Comparison of ENCODE assay signal across 10 cellular contexts in genomic region chr2:237591379-237591881, GRCh38. TPM values are rescaled to one million over a fixed set of nuclear protein-coding genes. Genes with fewer than 3 reads are reported as not detected.
DNase-seq lines count a peak whose midpoint lies in the region; ATAC-seq lines count a peak whose summit lies in the region.
"Had no signal": no experiment of that assay in that cellular context is flagged by ENCODE, and none has a peak within 500 bp of the region (broad histone marks: within the 10 kb centered on the region; RNA-seq: fewer than 3 reads in every experiment).

No MANE protein-coding gene starts in this region.

- H3K27me3 Mint-ChIP-seq in activated CD4-positive, alpha-beta memory T cell treated with anti-CD3 and anti-CD28 coated beads for 36 hours: no peaks in the 10 kb centered on the region

- H3K27ac Mint-ChIP-seq in activated CD4-positive, alpha-beta memory T cell treated with anti-CD3 and anti-CD28 coated beads for 36 hours: no peak overlapping the region

- intact Hi-C loops in activated CD4-positive, alpha-beta memory T cell treated with anti-CD3 and anti-CD28 coated beads for 36 hours (cut with micrococcal nuclease): no loop called here
- intact Hi-C loops in left colon (cut with DNase I, micrococcal nuclease): loop anchor here in 1 of 2 donors (10.0 kb wide), 1 partner anchor 153 kb away; no protein-coding TSS in a partner anchor

- peak; percentile 29 for DNase-seq in stimulated activated CD4-positive, alpha-beta T cell treated with anti-CD3 and anti-CD28 coated beads, Interleukin-15, amount 100 ng/mL, for 24 hours
- no peak for DNase-seq in stimulated activated CD4-positive, alpha-beta T cell treated with anti-CD3 and anti-CD28 coated beads, Interleukin-4, amount 100 ng/mL, for 24 hours
- DNase-seq in activated CD4-positive, alpha-beta memory T cell treated with anti-CD3 and anti-CD28 coated beads for 36 hours: peak; percentile 25
- peak; percentile 36 to 37 for DNase-seq in left colon
- DNase-seq in COR-L47 (lab: John Stamatoyannopoulos, UW): no peak
- DNase-seq in DMS 273 treated with DMSO at 0.1 percent for 48 hours (lab: John Stamatoyannopoulos, UW): no peak
- no peak for DNase-seq in NCI-H524 treated with DMSO at 0.1 percent for 48 hours (lab: John Stamatoyannopoulos, UW)
- DNase-seq: activated CD4-positive, alpha-beta T cell treated with anti-CD3 and anti-CD28 coated beads, Interleukin-2, amount 50 U/mL, for 4 hours had no signal

- H3K9me3 Mint-ChIP-seq in activated CD4-positive, alpha-beta memory T cell treated with anti-CD3 and anti-CD28 coated beads for 36 hours: no peaks in the 10 kb centered on the region

- POLR2A ChIA-PET in activated CD4-positive, alpha-beta memory T cell treated with anti-CD3 and anti-CD28 coated beads for 36 hours (lab: Charles Lee): no interaction called here

- no peak overlapping the region for H3K4me3 Mint-ChIP-seq in activated CD4-positive, alpha-beta memory T cell treated with anti-CD3 and anti-CD28 coated beads for 36 hours

- H3K36me3 Mint-ChIP-seq in activated CD4-positive, alpha-beta memory T cell treated with anti-CD3 and anti-CD28 coated beads for 36 hours: no peaks in the 10 kb centered on the region

- ATAC-seq in left colon (no peak), GM21529 (IDR thresholded peaks at IDR 0.05; ENCODE audit: unreplicated experiment) (no peak)

- CTCF ChIA-PET in activated CD4-positive, alpha-beta memory T cell treated with anti-CD3 and anti-CD28 coated beads for 36 hours (lab: Charles Lee): interaction anchor here (0.6 to 3.4 kb wide), 3 partner anchors 14 to 153 kb away, joined by 3 to 11 read pairs (median 4); no protein-coding TSS in a partner anchor

- peaks cover 5% of the 10 kb centered on the region for H3K4me1 Mint-ChIP-seq in activated CD4-positive, alpha-beta memory T cell treated with anti-CD3 and anti-CD28 coated beads for 36 hours (ENCODE audit: low read depth)

RNA-seq across cellular contexts. Expression of gene RAB17, which starts 0.9 kb away (rescaled TPM):
- not detected for total RNA-seq in activated CD4-positive, alpha-beta memory T cell treated with anti-CD3 and anti-CD28 coated beads for 36 hours
- 10 to 100 TPM; 51.3 to 59.2 TPM for total RNA-seq in left colon

RNA-seq across cellular contexts. Expression of gene PRLH, which starts 25.1 kb away (rescaled TPM):
- total RNA-seq in activated CD4-positive, alpha-beta memory T cell treated with anti-CD3 and anti-CD28 coated beads for 36 hours: not detected
- total RNA-seq in left colon: not detected
- total RNA-seq: mononuclear cell had no signal

RNA-seq across cellular contexts. Expression of gene LRRFIP1, which starts 36.0 kb away (rescaled TPM):
- total RNA-seq in activated CD4-positive, alpha-beta memory T cell treated with anti-CD3 and anti-CD28 coated beads for 36 hours: 100 to 1,000 TPM; 238 to 240 TPM
- total RNA-seq in left colon: 100 to 1,000 TPM; 121 to 123 TPM

Comparison
In these comparisons a context has a peak if more than half of its experiments do, and no peak if none do; other contexts are left out.
1. DNase-seq: peak in stimulated activated CD4-positive, alpha-beta T cell treated with anti-CD3 and anti-CD28 coated beads, Interleukin-15, amount 100 ng/mL, for 24 hours (single experiment), activated CD4-positive, alpha-beta memory T cell treated with anti-CD3 and anti-CD28 coated beads for 36 hours (single experiment) and left colon (2 of 2); none in stimulated activated CD4-positive, alpha-beta T cell treated with anti-CD3 and anti-CD28 coated beads, Interleukin-4, amount 100 ng/mL, for 24 hours (single experiment), COR-L47 (single experiment), DMS 273 treated with DMSO at 0.1 percent for 48 hours (single experiment) and NCI-H524 treated with DMSO at 0.1 percent for 48 hours (single experiment).
2. RNA of gene RAB17, which starts 0.9 kb away (total RNA-seq): 51.3 to 59.2 TPM in left colon; not detected in activated CD4-positive, alpha-beta memory T cell treated with anti-CD3 and anti-CD28 coated beads for 36 hours; every median in the first group is over 10 times any median in the second.